In genomic region chr12:121708313-121709063, GRCh38 we compare ENCODE assay signal across 17 cellular contexts. TPM values are rescaled to one million over a fixed set of nuclear protein-coding genes. Genes with fewer than 3 reads are reported as not detected.
DNase-seq lines count a peak whose midpoint lies in the region; ATAC-seq, FAIRE-seq and TF ChIP-seq lines count a peak whose summit lies in the region.
"Had no signal": no experiment of that assay in that cellular context is flagged by ENCODE, and none has a peak within 500 bp of the region (broad histone marks: within the 10 kb centered on the region; RNA-seq: fewer than 3 reads in every experiment).

No MANE protein-coding gene starts in this region.

- H3K4me1 ChIP-seq in DOHH2 (ENCODE audit: control insufficient read depth, low read length), result peaks cover 28% of the 10 kb centered on the region
- peaks cover 7 to 22% of the 10 kb centered on the region in 2 experiments; a peak in 3 of 5 replicates for H3K4me1 ChIP-seq in K562 (replicated peaks in 1 of 2; ENCODE audit: control insufficient read depth in 2 of 2, insufficient read depth in 2 of 2, low read length in 2 of 2)
- H3K4me1 ChIP-seq in neural progenitor cell, result peaks cover 11% of the 10 kb centered on the region
- H3K4me1 ChIP-seq in PC-9 (replicated peaks; ENCODE audit: insufficient read depth), result peaks cover 9% of the 10 kb centered on the region

- H3K9me2 ChIP-seq in DOHH2 (replicated peaks; ENCODE audit: control insufficient read depth, low read length), result no peaks in the 10 kb centered on the region
- H3K9me2 ChIP-seq in PC-9 (ENCODE audit: insufficient read depth), result no peaks in the 10 kb centered on the region

- H3K27me3 ChIP-seq in DOHH2 (ENCODE audit: control insufficient read depth, low read length), result no peaks in the 10 kb centered on the region
- H3K27me3 ChIP-seq in K562 (ENCODE audit: control insufficient read depth in 2 of 2, insufficient read depth in 2 of 2, low read length in 2 of 2), result no peaks in the 10 kb centered on the region
- H3K27me3 ChIP-seq in neural progenitor cell, result no peaks in the 10 kb centered on the region
- H3K27me3 ChIP-seq in PC-9 (ENCODE audit: insufficient read depth, low read depth), result no peaks in the 10 kb centered on the region

- no peaks in the 10 kb centered on the region for H4K20me1 ChIP-seq in DOHH2 (ENCODE audit: control insufficient read depth, insufficient read depth, low read depth, low read length)
- H4K20me1 ChIP-seq in K562 (replicated peaks; ENCODE audit: control insufficient read depth, insufficient read depth, low read length), result no peaks in the 10 kb centered on the region
- peaks cover 2% of the 10 kb centered on the region for H4K20me1 ChIP-seq in neural progenitor cell (ENCODE audit: low read depth)
- H4K20me1 ChIP-seq in PC-9 (ENCODE audit: insufficient read depth), result no peaks in the 10 kb centered on the region

- in situ Hi-C loops in K562 (cut with MboI), result no loop called here

- no peaks in the 10 kb centered on the region for H3K36me3 Mint-ChIP-seq in neural progenitor cell

- WGBS in K562 (ENCODE audit: insufficient coverage, low coverage, missing lambda C conversion rate), result 54% methylated on average over 7 of the region's 7 CpGs

- no peak for TF ChIP-seq RAD21 in K562 (CRISPR knock-in tag; conservative IDR thresholded peaks at IDR 0.05 in 1 of 2, IDR thresholded peaks at IDR 0.05 in 1 of 2)

- peaks cover 29% of the 10 kb centered on the region for H3K4me1 Mint-ChIP-seq in neural progenitor cell

- no TSS peak for BruUV-seq in K562 (replicated peaks; lab: Mats Ljungman, UMichigan)
- no TSS peak for BruUV-seq in PC-9 (replicated peaks; lab: Mats Ljungman, UMichigan)

- TF ChIP-seq CTCF in DOHH2 (IDR thresholded peaks at IDR 0.05; ENCODE audit: low read depth, low read length, poor library complexity, severe bottlenecking) (no peak), GM20000 (IDR thresholded peaks at IDR 0.05; ENCODE audit: extremely low read depth, missing control alignments) (no peak), K562 (IDR thresholded peaks at IDR 0.05 in 2 of 3, conservative IDR thresholded peaks at IDR 0.05 in 1 of 3; ENCODE audit: insufficient read depth in 2 of 3, low read depth in 1 of 3, low read length in 3 of 3) (no peak), neural progenitor cell (IDR thresholded peaks at IDR 0.05) (no peak), PC-9 (conservative IDR thresholded peaks at IDR 0.05) (no peak)

- H3K9me3 ChIP-seq in DOHH2 (ENCODE audit: control insufficient read depth, insufficient read depth, low read length) (no peaks in the 10 kb centered on the region), K562 (replicated peaks; ENCODE audit: control insufficient read depth, insufficient read depth, low read depth, low read length) (no peaks in the 10 kb centered on the region), neural progenitor cell (ENCODE audit: low read depth) (no peaks in the 10 kb centered on the region), PC-9 (ENCODE audit: insufficient read depth, low read depth) (no peaks in the 10 kb centered on the region)

- peaks cover 6% of the 10 kb centered on the region for H3K9me3 Mint-ChIP-seq in neural progenitor cell
- H3K9me3 Mint-ChIP-seq: T-helper 1 cell treated with Interleukin-12 subunit alpha and Interleukin-12 subunit beta and Interleukin-4 antibody, amounts not matched to agents 30 μg/mL and 1 μg/mL, for 36 hours had no signal

- CTCF ChIA-PET in K562 (lab: Yijun Ruan, JAX; ENCODE audit: low intra/inter-chr PET ratio), result no interaction called here
- CTCF ChIA-PET in PC-9 (lab: Charles Lee), result no interaction called here

- H3F3A ChIP-seq in DOHH2 (ENCODE audit: control insufficient read depth, insufficient read depth) (peaks cover 4% of the 10 kb centered on the region; the same call in 1 of the 2 replicates), neural progenitor cell (ENCODE audit: low read depth) (peaks cover 28% of the 10 kb centered on the region), PC-9 (ENCODE audit: insufficient read depth, low read depth) (peaks cover 22% of the 10 kb centered on the region; the same call in 1 of the 2 replicates)

- peaks cover 4% of the 10 kb centered on the region for H3K27me3 Mint-ChIP-seq in neural progenitor cell (ENCODE audit: insufficient read depth, low read depth)

- FAIRE-seq in K562 (lab: Jason Lieb, UNC), result no peak

- H3K36me3 ChIP-seq in DOHH2 (ENCODE audit: control insufficient read depth, low read length) (no peaks in the 10 kb centered on the region), K562 (ENCODE audit: control insufficient read depth, insufficient read depth, low read length) (no peaks in the 10 kb centered on the region), neural progenitor cell (no peaks in the 10 kb centered on the region), PC-9 (ENCODE audit: low read depth) (no peaks in the 10 kb centered on the region)

- POLR2A ChIA-PET in K562 (lab: Yijun Ruan, JAX), result no interaction called here
- POLR2A ChIA-PET in PC-9 (lab: Charles Lee; ENCODE audit: unreplicated experiment), result no interaction called here

- no peak for TF ChIP-seq EP300 in K562 (IDR thresholded peaks at IDR 0.05; ENCODE audit: low read length)

- H3K4me3 ChIP-seq in DOHH2 (ENCODE audit: low read length), result 0 out of 2 replicates have a peak overlapping the region, but pooled peaks have one; percentile 3
- H3K4me3 ChIP-seq in K562, result no peak overlapping the region
- H3K4me3 ChIP-seq in neural progenitor cell, result no peak overlapping the region
- no peak overlapping the region for H3K4me3 ChIP-seq in PC-9
- H3K4me3 ChIP-seq: GM23248 had no signal

- peak overlapping the region; percentile 83 for H3K27ac Mint-ChIP-seq in neural progenitor cell
- H3K27ac Mint-ChIP-seq: T-helper 1 cell treated with Interleukin-12 subunit alpha and Interleukin-12 subunit beta and Interleukin-4 antibody, amounts not matched to agents 30 μg/mL and 1 μg/mL, for 36 hours had no signal

- intact Hi-C loops in K562 (cut with micrococcal nuclease), result no loop called here
- intact Hi-C loops in PC-9 (cut with micrococcal nuclease; ENCODE audit: unreplicated experiment), result no loop called here
- intact Hi-C loops in posterior cingulate gyrus (cut with DNase I), result no loop called here

- no peak overlapping the region for H2AFZ ChIP-seq in K562 (ENCODE audit: low read depth, low read length)
- no peak overlapping the region for H2AFZ ChIP-seq in neural progenitor cell (replicated peaks)
- no peak overlapping the region for H2AFZ ChIP-seq in PC-9
- H2AFZ ChIP-seq: GM23248 had no signal

- H3K79me2 ChIP-seq in DOHH2 (ENCODE audit: control insufficient read depth, low read length) (peaks cover 12% of the 10 kb centered on the region), K562 (ENCODE audit: control insufficient read depth, insufficient read depth, low read length) (peaks cover 8% of the 10 kb centered on the region), neural progenitor cell (ENCODE audit: low read depth) (peaks cover 8% of the 10 kb centered on the region), PC-9 (ENCODE audit: low read depth) (peaks cover 8% of the 10 kb centered on the region)

- H3K4me2 ChIP-seq in DOHH2 (ENCODE audit: low read length) (peak overlapping the region; percentile 54), K562 (ENCODE audit: insufficient read depth, low read length) (no peak overlapping the region), neural progenitor cell (no peak overlapping the region), PC-9 (no peak overlapping the region)
- H3K4me2 ChIP-seq: KMS-11 had no signal

- no peaks in the 10 kb centered on the region for H3K9me1 ChIP-seq in K562 (ENCODE audit: control insufficient read depth, insufficient read depth, low read length)

- no peak overlapping the region for H3K9ac ChIP-seq in K562 (ENCODE audit: insufficient read depth in 1 of 2, low read depth in 2 of 2, low read length in 2 of 2)
- H3K9ac ChIP-seq in neural progenitor cell, result no peak overlapping the region
- H3K9ac ChIP-seq: GM23248, KMS-11 had no signal

- TF ChIP-seq POLR2A in K562 (conservative IDR thresholded peaks at IDR 0.05), result no peak

- H3K27ac ChIP-seq in DOHH2 (ENCODE audit: low read depth, low read length) (no peak overlapping the region), K562 (ENCODE audit: extremely low read depth, low read depth, low read length) (no peak overlapping the region), neural progenitor cell (no peak overlapping the region), PC-9 (no peak overlapping the region)
- H3K27ac ChIP-seq: GM23248, KMS-11 had no signal

- H3K4me3 Mint-ChIP-seq in neural progenitor cell, result peak overlapping the region; percentile 38
- H3K4me3 Mint-ChIP-seq: T-helper 1 cell treated with Interleukin-12 subunit alpha and Interleukin-12 subunit beta and Interleukin-4 antibody, amounts not matched to agents 30 μg/mL and 1 μg/mL, for 36 hours had no signal

- DNase-seq in GM20000 (ENCODE audit: low spot score), result peak; percentile 20
- no peak for DNase-seq in K562 (ENCODE audit: extremely low read depth in 1 of 4, low spot score in 3 of 4)
- DNase-seq in neural progenitor cell (ENCODE audit: low spot score), result no peak
- no peak for DNase-seq in PC-9
- DNase-seq in posterior cingulate gyrus, result no peak
- DNase-seq: ACHN; DMS 273 treated with DMSO at 0.1 percent for 48 hours; EL; MV-4-11; NCI-H1694 treated with DMSO at 0.1 percent for 48 hours; NK-92 treated with Interleukin-12 subunit alpha and Interleukin-12 subunit beta, amount 100 ng/mL, for 24 hours; PC-3 had no signal

- no peak for ATAC-seq in K562
- ATAC-seq in HG03039 (IDR thresholded peaks at IDR 0.05; ENCODE audit: unreplicated experiment), result no peak
- ATAC-seq: PC-3 had no signal

RNA-seq across cellular contexts. Expression of gene TMEM120B, which starts 4.1 kb away (rescaled TPM):
- total RNA-seq in K562 (2011; cell fraction: chromatin; rRNA removed; ENCODE audit: low replicate concordance), result 35.7 and 82.7 TPM in 2 replicates
- 44.5 and 46.5 TPM in 2 replicates for total RNA-seq in K562 (2011; cell fraction: nucleolus; rRNA removed)
- total RNA-seq in K562 (2011; cell fraction: nucleoplasm; rRNA removed), result 44.1 and 47.5 TPM in 2 replicates
- 9.0 and 11.2 TPM in 2 replicates for total RNA-seq in K562 (2014; rRNA removed)
- 4.7 and 7.4 TPM in 2 replicates for total RNA-seq in K562 (2014; rRNA removed; fragmentation: Illumina TruSeq; extraction: Trizol)
- 6.5 and 7.0 TPM in 2 replicates for total RNA-seq in K562 (2015; rRNA removed; fragmentation: Illumina TruSeq; extraction: Trizol)
- total RNA-seq in K562 (2021), result 17.0 and 18.6 TPM in 2 replicates
- polyA plus RNA-seq in K562 (2011; rRNA removed), result 7.2 and 11.4 TPM in 2 replicates
- polyA plus RNA-seq in K562 (2011; cell fraction: cytosol; rRNA removed), result 10.3 and 15.3 TPM in 2 replicates
- polyA plus RNA-seq in K562 (2011; cell fraction: nucleus; rRNA removed), result 28.6 and 45.5 TPM in 2 replicates
- polyA plus RNA-seq in K562 (2012), result 6.7 and 14.1 TPM in 2 replicates
- polyA plus RNA-seq in K562 (2014; fragmentation: Illumina TruSeq; extraction: Trizol), result 10.1 and 11.4 TPM in 2 replicates
- 1 to 10 TPM; 1.7 to 3.8 TPM for polyA plus RNA-seq in K562 (2014; fragmentation: Nextera tagmentation; extraction: Ambion mirVana)
- polyA plus RNA-seq in K562 (2014; rRNA removed), result 12.2 and 18.5 TPM in 2 replicates
- 13.6 and 16.5 TPM in 2 replicates for polyA minus RNA-seq in K562 (2011; rRNA and poly(A)+ RNA removed)
- 7.0 and 11.8 TPM in 2 replicates for polyA minus RNA-seq in K562 (2011; cell fraction: cytosol; rRNA and poly(A)+ RNA removed)
- 8.1 and 13.1 TPM in 2 replicates for polyA minus RNA-seq in K562 (2011; cell fraction: nucleus; rRNA and poly(A)+ RNA removed)
- 4.7 and 12.7 TPM in 2 replicates for total RNA-seq in neural progenitor cell (ENCODE audit: low replicate concordance)
- 10.3 and 12.4 TPM in 2 replicates for total RNA-seq in PC-9 (2021)

RNA-seq across cellular contexts. Expression of gene MORN3, which starts 39.0 kb away (rescaled TPM):
- total RNA-seq in K562 (2011; cell fraction: chromatin; rRNA removed; ENCODE audit: low replicate concordance), result 0.14 and 0.25 TPM in 2 replicates
- 0.17 TPM in 1 of 2 replicates, not detected in the other for total RNA-seq in K562 (2011; cell fraction: nucleolus; rRNA removed)
- 0.31 TPM in 1 of 2 replicates, not detected in the other for total RNA-seq in K562 (2011; cell fraction: nucleoplasm; rRNA removed)
- total RNA-seq in K562 (2014; rRNA removed) (0.09 and 0.12 TPM in 2 replicates), K562 (2014; rRNA removed; fragmentation: Illumina TruSeq; extraction: Trizol) (0.22 and 0.26 TPM in 2 replicates), K562 (2015; rRNA removed; fragmentation: Illumina TruSeq; extraction: Trizol) (0.11 TPM in 2 replicates), K562 (2021) (0.22 TPM in 2 replicates), neural progenitor cell (ENCODE audit: low replicate concordance) (0.19 and 1.3 TPM in 2 replicates), PC-9 (2021) (1.8 and 2.9 TPM in 2 replicates)
- polyA plus RNA-seq in K562 (2011; rRNA removed) (0.20 and 0.28 TPM in 2 replicates), K562 (2014; fragmentation: Illumina TruSeq; extraction: Trizol) (0.19 and 0.32 TPM in 2 replicates), K562 (2014; fragmentation: Nextera tagmentation; extraction: Ambion mirVana) (under 1 TPM; 0.25 to 0.27 TPM), K562 (2014; rRNA removed) (0.12 and 0.15 TPM in 2 replicates)
- polyA plus RNA-seq in K562 (2011; cell fraction: cytosol; rRNA removed), result 0.32 and 0.39 TPM in 2 replicates
- 0.07 and 0.29 TPM in 2 replicates for polyA plus RNA-seq in K562 (2011; cell fraction: nucleus; rRNA removed)
- 0.18 and 0.25 TPM in 2 replicates for polyA plus RNA-seq in K562 (2012)
- 0.11 TPM in 1 of 2 replicates, not detected in the other for polyA minus RNA-seq in K562 (2011; rRNA and poly(A)+ RNA removed)
- not detected in 2 replicates for polyA minus RNA-seq in K562 (2011; cell fraction: cytosol; rRNA and poly(A)+ RNA removed)
- not detected in 2 replicates for polyA minus RNA-seq in K562 (2011; cell fraction: nucleus; rRNA and poly(A)+ RNA removed)
- total RNA-seq: GM23248 had no signal
